In the genomic region with DNA sequence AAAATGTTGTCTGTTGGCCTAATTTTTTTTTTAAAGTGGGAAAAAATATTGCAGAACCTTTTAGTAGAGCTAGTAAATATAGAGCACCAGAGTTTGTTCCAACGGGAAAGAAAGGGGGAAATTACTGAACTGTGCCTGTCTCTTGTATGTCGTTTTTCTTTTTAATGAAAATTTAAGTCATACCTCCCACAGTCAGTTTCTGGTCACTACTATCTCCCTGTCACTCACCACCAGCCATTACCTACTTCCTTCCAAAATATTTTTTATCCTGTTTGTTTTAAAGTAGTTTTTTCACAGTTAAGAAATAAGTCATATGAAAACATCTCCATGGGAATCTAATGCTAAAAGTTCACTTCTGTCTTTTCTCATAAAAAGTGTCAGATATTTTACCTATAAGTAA, we compare ENCODE assay signal across 33 cellular contexts. TPM values are rescaled to one million over a fixed set of nuclear protein-coding genes. Genes with fewer than 3 reads are reported as not detected.
"Had no signal": no experiment of that assay in that cellular context is flagged by ENCODE, and none has a peak within 500 bp of the region (broad histone marks: within the 10 kb centered on the region; RNA-seq: fewer than 3 reads in every experiment).

No MANE protein-coding gene starts in this region.

- H3K9me3 Mint-ChIP-seq: dendritic cell treated with granulocyte-macrophage colony-stimulating factor and Interleukin-4, amounts not matched to agents 40 ng/mL and 50 ng/mL, for 4 days had no signal

- H3K27ac Mint-ChIP-seq: dendritic cell treated with granulocyte-macrophage colony-stimulating factor and Interleukin-4, amounts not matched to agents 40 ng/mL and 50 ng/mL, for 4 days had no signal

- H3K27me3 ChIP-seq: colonic mucosa, dorsolateral prefrontal cortex, esophagus squamous epithelium, gastrocnemius medialis, heart right ventricle, left lung had no signal

- H3K4me3 ChIP-seq: colonic mucosa, dorsolateral prefrontal cortex, esophagus squamous epithelium, gastrocnemius medialis, heart right ventricle, left lung, lower lobe of right lung had no signal

- H3K9me3 ChIP-seq: colonic mucosa, esophagus squamous epithelium, gastrocnemius medialis, heart right ventricle, left lung, lower lobe of right lung had no signal

- FAIRE-seq: islet of Langerhans, keratinocyte had no signal

- H3K27me3 Mint-ChIP-seq: dendritic cell treated with granulocyte-macrophage colony-stimulating factor and Interleukin-4, amounts not matched to agents 40 ng/mL and 50 ng/mL, for 4 days; naive thymus-derived CD4-positive, alpha-beta T cell had no signal

- H3K4me1 ChIP-seq: colonic mucosa, esophagus squamous epithelium, gastrocnemius medialis, heart right ventricle, left lung, lower lobe of right lung had no signal

- H3K4me3 Mint-ChIP-seq: dendritic cell treated with granulocyte-macrophage colony-stimulating factor and Interleukin-4, amounts not matched to agents 40 ng/mL and 50 ng/mL, for 4 days; naive thymus-derived CD4-positive, alpha-beta T cell had no signal

- H3K36me3 ChIP-seq: colonic mucosa had no signal

- DNase-seq: colonic mucosa; cortex of kidney; dorsolateral prefrontal cortex; effector CD4-positive, alpha-beta T cell; effector memory CD4-positive, alpha-beta T cell; erythroblast; esophagus squamous epithelium; foreskin fibroblast; foreskin melanocyte; gastrocnemius medialis; glutamatergic neuron; head of caudate nucleus; heart right ventricle; hippocampal formation; left cardiac atrium; left lung; left ventricle myocardium superior; lower lobe of right lung; mesenchymal stem cell; midbrain; naive thymus-derived CD4-positive, alpha-beta T cell had no signal

- ATAC-seq: esophagus mucosa; gastrocnemius medialis; heart right ventricle; left cardiac atrium; left lung; left ventricle myocardium superior; lower lobe of right lung; naive thymus-derived CD4-positive, alpha-beta T cell had no signal

- H3K27ac ChIP-seq: colonic mucosa, dorsolateral prefrontal cortex, epithelial cell of prostate, esophagus squamous epithelium, gastrocnemius medialis, heart right ventricle, left lung, lower lobe of right lung had no signal

RNA-seq across cellular contexts. Expression of gene GPR151, which starts 21.3 kb away (rescaled TPM):
- total RNA-seq: colonic mucosa; esophagus mucosa; esophagus squamous epithelium; gastrocnemius medialis; glomerular endothelial cell; heart right ventricle; kidney epithelial cell; left cardiac atrium; left lung; left ventricle myocardium superior; lower leg skin; lower lobe of right lung; lung microvascular endothelial cell; mesenteric fat pad; mononuclear cell; mucosa of gallbladder; naive thymus-derived CD4-positive, alpha-beta T cell had no signal
- polyA plus RNA-seq: heart right ventricle, keratinocyte had no signal
